ENCODE assay signal across 8 cellular contexts in the genomic region with DNA sequence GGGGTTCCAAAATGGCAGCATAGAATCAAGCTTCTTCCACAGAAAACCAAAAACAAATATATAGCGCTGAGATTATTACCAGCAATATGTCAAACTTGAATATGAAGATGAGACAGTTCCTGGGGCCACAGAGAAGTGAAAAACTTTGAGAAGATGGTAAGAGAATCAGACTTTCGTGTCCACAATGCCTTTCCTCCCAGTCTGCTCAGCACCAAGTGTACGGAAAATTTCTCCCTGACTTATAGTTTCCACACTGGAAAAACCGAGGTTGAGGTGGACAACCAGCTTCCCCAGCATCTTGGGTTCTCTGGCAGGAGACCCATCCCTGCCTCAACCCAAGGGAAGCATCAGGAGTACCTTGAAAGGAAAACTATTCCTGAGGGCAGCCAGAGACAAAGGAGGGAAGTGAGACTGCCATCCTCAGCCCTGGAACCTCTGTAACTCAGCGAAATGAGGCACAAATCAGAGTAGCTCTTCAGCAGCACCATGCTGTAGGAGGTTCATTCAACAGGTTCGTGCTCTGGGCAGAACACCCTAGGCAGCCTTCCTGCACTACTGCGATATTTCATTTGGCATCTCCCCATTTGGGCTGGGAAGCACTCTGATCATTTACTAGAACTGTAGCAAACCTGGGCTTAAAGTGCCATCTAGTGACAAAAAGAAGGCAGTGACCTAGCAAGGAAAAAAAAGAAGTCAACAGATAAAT. TPM values are rescaled to one million over a fixed set of nuclear protein-coding genes. Genes with fewer than 3 reads are reported as not detected.
DNase-seq lines count a peak whose midpoint lies in the region; ATAC-seq and TF ChIP-seq lines count a peak whose summit lies in the region.

No MANE protein-coding gene starts in this region.

- H3K4me3 ChIP-seq in AG09309 (ENCODE audit: control insufficient read depth, low read depth, low read length) (no peak overlapping the region), retinal pigment epithelial cell (ENCODE audit: low read length) (no peak overlapping the region)

- intact Hi-C loops in activated T-helper 1 cell treated with anti-CD3 and anti-CD28 coated beads, Interleukin-12 subunit alpha, Interleukin-12 subunit beta, Interleukin-2, Interleukin-4 antibody, amounts not matched to agents 30 ng/mL and 10 ng/mL and 1 ng/mL, durations not matched to agents 14 hours and 24 hours and 36 hours (cut with micrococcal nuclease): loop anchor here (1.0 to 5.0 kb wide), 4 partner anchors 110 to 1425 kb away; partner anchors contain the start of genes ERGIC2 and IPO8
- intact Hi-C loops in left cardiac atrium (cut with DNase I): loop anchor here in 1 of 2 donors (5.0 kb wide), 1 partner anchor 55 kb away; the partner anchor contains the start of gene CAPRIN2

- no peak overlapping the region for H3K4me3 Mint-ChIP-seq in activated T-helper 1 cell treated with anti-CD3 and anti-CD28 coated beads, Interleukin-12 subunit alpha, Interleukin-12 subunit beta, Interleukin-2, Interleukin-4 antibody, amounts not matched to agents 30 ng/mL and 10 ng/mL and 1 ng/mL, durations not matched to agents 14 hours and 24 hours and 36 hours

- H3K27ac Mint-ChIP-seq in activated T-helper 1 cell treated with anti-CD3 and anti-CD28 coated beads, Interleukin-12 subunit alpha, Interleukin-12 subunit beta, Interleukin-2, Interleukin-4 antibody, amounts not matched to agents 30 ng/mL and 10 ng/mL and 1 ng/mL, durations not matched to agents 14 hours and 24 hours and 36 hours: no peak overlapping the region

- DNase-seq in AG09309 (ENCODE audit: low read depth) (no peak), NCI-H524 treated with DMSO at 0.1 percent for 48 hours (lab: John Stamatoyannopoulos, UW) (peak; percentile 2), left cardiac atrium (peak; percentile 29), retinal pigment epithelial cell (ENCODE audit: low read depth) (no peak)
- DNase-seq in activated T-helper 1 cell treated with anti-CD3 and anti-CD28 coated beads, Interleukin-12 subunit alpha, Interleukin-12 subunit beta, Interleukin-2, Interleukin-4 antibody, amounts not matched to agents 30 ng/mL and 10 ng/mL and 1 ng/mL, durations not matched to agents 14 hours and 24 hours and 36 hours (ENCODE audit: low spot score): peak; percentile 4

- peaks cover 10% of the 10 kb centered on the region for H3K27me3 Mint-ChIP-seq in activated T-helper 1 cell treated with anti-CD3 and anti-CD28 coated beads, Interleukin-12 subunit alpha, Interleukin-12 subunit beta, Interleukin-2, Interleukin-4 antibody, amounts not matched to agents 30 ng/mL and 10 ng/mL and 1 ng/mL, durations not matched to agents 14 hours and 24 hours and 36 hours (ENCODE audit: insufficient read depth)

- H3K36me3 Mint-ChIP-seq in activated T-helper 1 cell treated with anti-CD3 and anti-CD28 coated beads, Interleukin-12 subunit alpha, Interleukin-12 subunit beta, Interleukin-2, Interleukin-4 antibody, amounts not matched to agents 30 ng/mL and 10 ng/mL and 1 ng/mL, durations not matched to agents 14 hours and 24 hours and 36 hours (ENCODE audit: low read depth): no peaks in the 10 kb centered on the region

- H3K9me3 Mint-ChIP-seq in activated T-helper 1 cell treated with anti-CD3 and anti-CD28 coated beads, Interleukin-12 subunit alpha, Interleukin-12 subunit beta, Interleukin-2, Interleukin-4 antibody, amounts not matched to agents 30 ng/mL and 10 ng/mL and 1 ng/mL, durations not matched to agents 14 hours and 24 hours and 36 hours: no peaks in the 10 kb centered on the region

- TF ChIP-seq CTCF in AG09309 (IDR thresholded peaks at IDR 0.05; ENCODE audit: control insufficient read depth, insufficient read depth, low read depth, low read length, missing control alignments) (peak; percentile 74), GM12872 (IDR thresholded peaks at IDR 0.05; ENCODE audit: insufficient read depth, low read depth, low read length) (peak; percentile 71), retinal pigment epithelial cell (conservative IDR thresholded peaks at IDR 0.05; ENCODE audit: low read depth, low read length) (peak; percentile 76)

- H3K4me1 Mint-ChIP-seq in activated T-helper 1 cell treated with anti-CD3 and anti-CD28 coated beads, Interleukin-12 subunit alpha, Interleukin-12 subunit beta, Interleukin-2, Interleukin-4 antibody, amounts not matched to agents 30 ng/mL and 10 ng/mL and 1 ng/mL, durations not matched to agents 14 hours and 24 hours and 36 hours (ENCODE audit: low read depth): no peaks in the 10 kb centered on the region

- peak; percentile 61 for ATAC-seq in HG03460 (IDR thresholded peaks at IDR 0.05; ENCODE audit: unreplicated experiment)
- ATAC-seq in left cardiac atrium: peak; percentile 90
- ATAC-seq in GM21423 (IDR thresholded peaks at IDR 0.05; ENCODE audit: unreplicated experiment): no peak

RNA-seq across cellular contexts. Expression of gene CAPRIN2, which starts 52.4 kb away (rescaled TPM):
- total RNA-seq in activated T-helper 1 cell treated with anti-CD3 and anti-CD28 coated beads, Interleukin-12 subunit alpha, Interleukin-12 subunit beta, Interleukin-2, Interleukin-4 antibody, amounts not matched to agents 30 ng/mL and 10 ng/mL and 1 ng/mL, durations not matched to agents 14 hours and 24 hours and 36 hours: 9.1 and 9.4 TPM in 2 replicates
- total RNA-seq in left cardiac atrium: 10 to 100 TPM; 17.9 to 20.9 TPM

Comparison
In these comparisons a context has a peak if more than half of its experiments do, and no peak if none do; other contexts are left out.
1. DNase-seq: peak in NCI-H524 treated with DMSO at 0.1 percent for 48 hours (single experiment), activated T-helper 1 cell treated with anti-CD3 and anti-CD28 coated beads, Interleukin-12 subunit alpha, Interleukin-12 subunit beta, Interleukin-2, Interleukin-4 antibody, amounts not matched to agents 30 ng/mL and 10 ng/mL and 1 ng/mL, durations not matched to agents 14 hours and 24 hours and 36 hours (single experiment) and left cardiac atrium (single experiment); none in AG09309 (single experiment) and retinal pigment epithelial cell (single experiment).
2. Peak in every context shown above with its lines, with median percentiles within 50 percentile points of each other: CTCF ChIP-seq.